9 cellular contexts compared by ENCODE assay signal in the genomic region with DNA sequence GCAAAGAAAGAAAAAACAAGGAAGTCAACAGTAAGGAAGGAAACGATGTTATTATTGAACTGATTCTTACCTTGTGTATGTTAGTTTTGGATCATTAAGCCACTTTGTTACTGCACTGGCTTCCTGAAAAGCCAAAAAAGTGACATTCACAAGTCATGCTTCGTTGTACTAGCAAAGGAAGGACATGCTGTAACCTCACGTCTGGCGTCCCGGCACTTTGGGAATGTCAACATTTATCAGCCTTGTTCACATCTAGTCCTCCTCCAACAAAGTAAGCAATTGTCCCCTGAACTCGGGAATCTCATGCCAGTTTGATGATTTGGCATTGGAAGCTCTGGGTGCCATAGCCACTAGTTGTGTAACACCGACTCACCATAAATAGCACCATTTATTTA. TPM values are rescaled to one million over a fixed set of nuclear protein-coding genes. Genes with fewer than 3 reads are reported as not detected.
DNase-seq lines count a peak whose midpoint lies in the region; ATAC-seq, FAIRE-seq and TF ChIP-seq lines count a peak whose summit lies in the region.
"Had no signal": no experiment of that assay in that cellular context is flagged by ENCODE, and none has a peak within 500 bp of the region (broad histone marks: within the 10 kb centered on the region; RNA-seq: fewer than 3 reads in every experiment).

No MANE protein-coding gene starts in this region.

- no peaks in the 10 kb centered on the region for H3K27me3 ChIP-seq in CD4-positive, alpha-beta memory T cell (ENCODE audit: insufficient read depth, low read length)

- H3K9me3 ChIP-seq in CD4-positive, alpha-beta memory T cell (ENCODE audit: control insufficient read depth in 1 of 2, low read length in 2 of 2): no peaks in the 10 kb centered on the region

- peak overlapping the region; percentile 91 to 99 (median 94) for H3K4me3 Mint-ChIP-seq in CD4-positive, alpha-beta memory T cell
- H3K4me3 Mint-ChIP-seq in nephron progenitor cell: peak overlapping the region; percentile 97

- no peak for ATAC-seq in HG03469 (IDR thresholded peaks at IDR 0.05; ENCODE audit: unreplicated experiment)

- H3K9me3 Mint-ChIP-seq in CD4-positive, alpha-beta memory T cell: no peaks in the 10 kb centered on the region
- H3K9me3 Mint-ChIP-seq in nephron progenitor cell: peaks cover 3% of the 10 kb centered on the region

- no peaks in the 10 kb centered on the region for H3K36me3 ChIP-seq in CD4-positive, alpha-beta memory T cell (ENCODE audit: insufficient read depth, low read length)

- no peak for DNase-seq in CD4-positive, alpha-beta memory T cell
- DNase-seq in M059J (ENCODE audit: low read depth): peak; percentile 32
- no peak for DNase-seq in nephron progenitor cell
- no peak for DNase-seq in GM19239 (ENCODE audit: insufficient read length, low spot score)
- DNase-seq in NCI-H2029 (lab: John Stamatoyannopoulos, UW): no peak
- no peak for DNase-seq in D341Med (ENCODE audit: low spot score)

- TF ChIP-seq CTCF in nephron progenitor cell (IDR thresholded peaks at IDR 0.05): no peak

- peak overlapping the region; percentile 94 to 99 (median 97) for H3K27ac Mint-ChIP-seq in CD4-positive, alpha-beta memory T cell
- no peak overlapping the region for H3K27ac Mint-ChIP-seq in nephron progenitor cell

- H3K4me1 Mint-ChIP-seq in CD4-positive, alpha-beta memory T cell: peaks cover 19 to 28% (median 23%) of the 10 kb centered on the region in 4 donors
- H3K4me1 Mint-ChIP-seq in nephron progenitor cell: peaks cover 14% of the 10 kb centered on the region

- H3K27me3 Mint-ChIP-seq in CD4-positive, alpha-beta memory T cell: peaks cover 0 to 6% of the 10 kb centered on the region in 2 donors
- peaks cover 25% of the 10 kb centered on the region for H3K27me3 Mint-ChIP-seq in nephron progenitor cell (ENCODE audit: low read depth, poor library complexity)

- peaks cover 4 to 23% of the 10 kb centered on the region in 2 donors for H3K36me3 Mint-ChIP-seq in CD4-positive, alpha-beta memory T cell
- peaks cover 7% of the 10 kb centered on the region for H3K36me3 Mint-ChIP-seq in nephron progenitor cell (ENCODE audit: low read depth)

- POLR2A ChIA-PET in CD4-positive, alpha-beta memory T cell (lab: Charles Lee; ENCODE audit: partially characterized antibody): interaction anchor here (1.0 to 2.4 kb wide), 8 partner anchors 11 to 473 kb away, joined by 3 to 11 read pairs (median 5); a partner anchor contains a TSS

- H3K4me1 ChIP-seq in CD4-positive, alpha-beta memory T cell (ENCODE audit: insufficient read depth, low read length): peaks cover 15% of the 10 kb centered on the region

- no peak for FAIRE-seq in GM19239 (lab: Jason Lieb, UNC)

- CTCF ChIA-PET in CD4-positive, alpha-beta memory T cell (lab: Charles Lee; ENCODE audit: partially characterized antibody): interaction anchor here (0.6 to 2.3 kb wide), 4 partner anchors 12 to 295 kb away, joined by 3 to 8 read pairs (median 4); a partner anchor contains a TSS

- peak overlapping the region; percentile 54 for H3K27ac ChIP-seq in CD4-positive, alpha-beta memory T cell (ENCODE audit: low read depth, low read length)
- H3K27ac ChIP-seq in cingulate gyrus (ENCODE audit: low read depth, low read length): peak overlapping the region; percentile 71

- H3K4me3 ChIP-seq in CD4-positive, alpha-beta memory T cell (ENCODE audit: low read length in 2 of 2): peak overlapping the region; percentile 71 to 88

- intact Hi-C loops in CD4-positive, alpha-beta memory T cell (cut with micrococcal nuclease): loop anchor here (1.0 to 2.0 kb wide), 5 partner anchors 67 to 935 kb away; a partner anchor contains a TSS

RNA-seq across cellular contexts. Expression of a gene that starts 0.7 kb away (rescaled TPM):
- 10 to 100 TPM; 27.7 to 29.4 TPM for total RNA-seq in CD4-positive, alpha-beta memory T cell
- polyA plus RNA-seq in CD4-positive, alpha-beta memory T cell: 10 to 100 TPM; 12.1 to 13.7 TPM
- 8.1 and 13.8 TPM in 2 replicates for total RNA-seq in M059J (2014; rRNA removed; shearing (Covaris generic))

RNA-seq across cellular contexts. Expression of a gene that starts 18.6 kb away (rescaled TPM):
- not detected for total RNA-seq in CD4-positive, alpha-beta memory T cell
- not detected for polyA plus RNA-seq in CD4-positive, alpha-beta memory T cell
- not detected in 2 replicates for total RNA-seq in M059J (2014; rRNA removed; shearing (Covaris generic))

RNA-seq across cellular contexts. Expression of a gene that starts 27.3 kb away (rescaled TPM):
- total RNA-seq in CD4-positive, alpha-beta memory T cell: not detected
- polyA plus RNA-seq in CD4-positive, alpha-beta memory T cell: not detected
- total RNA-seq in M059J (2014; rRNA removed; shearing (Covaris generic)): not detected in 2 replicates
- polyA plus RNA-seq: adipose tissue had no signal

RNA-seq across cellular contexts. Expression of a gene that starts 53.0 kb away (rescaled TPM):
- total RNA-seq in CD4-positive, alpha-beta memory T cell: not detected
- polyA plus RNA-seq in CD4-positive, alpha-beta memory T cell: not detected
- not detected in 2 replicates for total RNA-seq in M059J (2014; rRNA removed; shearing (Covaris generic))
- polyA plus RNA-seq: adipose tissue had no signal
